In genomic region chr19:13093407-13094284, GRCh38 we compare ENCODE assay signal across 8 cellular contexts. TPM values are rescaled to one million over a fixed set of nuclear protein-coding genes. Genes with fewer than 3 reads are reported as not detected.
A peak's percentile ranks its signal among the peaks of the same experiment; 100 is the strongest.
DNase-seq lines count a peak whose midpoint lies in the region; ATAC-seq and TF ChIP-seq lines count a peak whose summit lies in the region.

No MANE protein-coding gene starts in this region.

- peaks cover 7% of the 10 kb centered on the region for H3K27me3 ChIP-seq in neutrophil
- no peaks in the 10 kb centered on the region for H3K27me3 ChIP-seq in subcutaneous abdominal adipose tissue (ENCODE audit: control insufficient read depth in 5 of 5, insufficient read depth in 4 of 5, low read length in 5 of 5)

- H3K27ac Mint-ChIP-seq in activated T-helper 2 cell treated with anti-CD3 and anti-CD28 coated beads, Interferon-gamma antibody, Interleukin-2, Interleukin-4, amounts not matched to agents 10 μg/mL and 5 μg/mL and 100 μg/mL, durations not matched to agents 14 hours and 24 hours and 36 hours: no peak overlapping the region

- H3K9me3 ChIP-seq in neutrophil (no peaks in the 10 kb centered on the region), subcutaneous abdominal adipose tissue (ENCODE audit: control insufficient read depth in 5 of 5, low read length in 5 of 5) (no peaks in the 10 kb centered on the region)

- H3K4me1 ChIP-seq in neutrophil (ENCODE audit: control insufficient read depth in 1 of 2, insufficient read depth in 1 of 2, low read depth in 1 of 2, low read length in 1 of 2) (peaks cover 32 to 44% of the 10 kb centered on the region in 2 experiments), subcutaneous abdominal adipose tissue (ENCODE audit: control insufficient read depth in 5 of 5, insufficient read depth in 5 of 5, low read length in 5 of 5) (peaks cover 2 to 78% (median 57%) of the 10 kb centered on the region in 5 donors)

- peaks cover 28% of the 10 kb centered on the region for H3K27me3 Mint-ChIP-seq in activated T-helper 2 cell treated with anti-CD3 and anti-CD28 coated beads, Interferon-gamma antibody, Interleukin-2, Interleukin-4, amounts not matched to agents 10 μg/mL and 5 μg/mL and 100 μg/mL, durations not matched to agents 14 hours and 24 hours and 36 hours (ENCODE audit: low read depth)

- H3K4me1 Mint-ChIP-seq in activated T-helper 2 cell treated with anti-CD3 and anti-CD28 coated beads, Interferon-gamma antibody, Interleukin-2, Interleukin-4, amounts not matched to agents 10 μg/mL and 5 μg/mL and 100 μg/mL, durations not matched to agents 14 hours and 24 hours and 36 hours (ENCODE audit: low read depth): peaks cover 22% of the 10 kb centered on the region

- H3K36me3 ChIP-seq in neutrophil: no peaks in the 10 kb centered on the region
- peaks cover 0 to 23% (median 13%) of the 10 kb centered on the region in 5 donors for H3K36me3 ChIP-seq in subcutaneous abdominal adipose tissue (ENCODE audit: control insufficient read depth in 5 of 5, insufficient read depth in 5 of 5, low read length in 5 of 5)

- H3K9ac ChIP-seq in subcutaneous abdominal adipose tissue (ENCODE audit: low read length in 5 of 5): peak overlapping the region in 2 of 5 donors; percentile 48 to 68

- H3K4me3 ChIP-seq in neutrophil (ENCODE audit: low read depth in 1 of 2, low read length in 1 of 2) (peak overlapping the region; percentile 4 to 93), subcutaneous abdominal adipose tissue (ENCODE audit: low read depth in 1 of 5, low read length in 5 of 5) (no peak overlapping the region)

- TF ChIP-seq CTCF in LNCAP (IDR thresholded peaks at IDR 0.05) (peak; percentile 92), neutrophil (IDR thresholded peaks at IDR 0.05) (peak; percentile 93)

- DNase-seq in ELR (ENCODE audit: low read depth): peak; percentile 86
- peak; percentile 81 for DNase-seq in RPMI8226
- peak; percentile 71 for DNase-seq in activated T-helper 2 cell treated with anti-CD3 and anti-CD28 coated beads, Interferon-gamma antibody, Interleukin-2, Interleukin-4, amounts not matched to agents 10 μg/mL and 5 μg/mL and 100 μg/mL, durations not matched to agents 14 hours and 24 hours and 36 hours (ENCODE audit: low spot score)
- DNase-seq in fibroblast of the conjunctiva (ENCODE audit: low read depth): peak; percentile 80

- no peak overlapping the region for H3K4me3 Mint-ChIP-seq in activated T-helper 2 cell treated with anti-CD3 and anti-CD28 coated beads, Interferon-gamma antibody, Interleukin-2, Interleukin-4, amounts not matched to agents 10 μg/mL and 5 μg/mL and 100 μg/mL, durations not matched to agents 14 hours and 24 hours and 36 hours (ENCODE audit: low read depth)

- H3K36me3 Mint-ChIP-seq in activated T-helper 2 cell treated with anti-CD3 and anti-CD28 coated beads, Interferon-gamma antibody, Interleukin-2, Interleukin-4, amounts not matched to agents 10 μg/mL and 5 μg/mL and 100 μg/mL, durations not matched to agents 14 hours and 24 hours and 36 hours (ENCODE audit: low read depth): peaks cover 3% of the 10 kb centered on the region

- H3K27ac ChIP-seq in neutrophil (peak overlapping the region; percentile 99), subcutaneous abdominal adipose tissue (ENCODE audit: low read depth, low read length) (peak overlapping the region; percentile 76)

- no peaks in the 10 kb centered on the region for H3K9me3 Mint-ChIP-seq in activated T-helper 2 cell treated with anti-CD3 and anti-CD28 coated beads, Interferon-gamma antibody, Interleukin-2, Interleukin-4, amounts not matched to agents 10 μg/mL and 5 μg/mL and 100 μg/mL, durations not matched to agents 14 hours and 24 hours and 36 hours

- intact Hi-C loops in activated T-helper 2 cell treated with anti-CD3 and anti-CD28 coated beads, Interferon-gamma antibody, Interleukin-2, Interleukin-4, amounts not matched to agents 10 μg/mL and 5 μg/mL and 100 μg/mL, durations not matched to agents 14 hours and 24 hours and 36 hours (cut with micrococcal nuclease): loop anchor here (1.0 kb wide), 2 partner anchors 32 to 115 kb away; no protein-coding TSS in a partner anchor

- ATAC-seq in HG03135 (IDR thresholded peaks at IDR 0.05; ENCODE audit: unreplicated experiment): no peak

RNA-seq across cellular contexts. Expression of gene LYL1, which starts 9.0 kb away (rescaled TPM):
- 5.5 and 5.6 TPM in 2 replicates for total RNA-seq in activated T-helper 2 cell treated with anti-CD3 and anti-CD28 coated beads, Interferon-gamma antibody, Interleukin-2, Interleukin-4, amounts not matched to agents 10 μg/mL and 5 μg/mL and 100 μg/mL, durations not matched to agents 14 hours and 24 hours and 36 hours

RNA-seq across cellular contexts. Expression of gene TRMT1, which starts 22.9 kb away (rescaled TPM):
- 112 and 116 TPM in 2 replicates for total RNA-seq in activated T-helper 2 cell treated with anti-CD3 and anti-CD28 coated beads, Interferon-gamma antibody, Interleukin-2, Interleukin-4, amounts not matched to agents 10 μg/mL and 5 μg/mL and 100 μg/mL, durations not matched to agents 14 hours and 24 hours and 36 hours

RNA-seq across cellular contexts. Expression of gene NACC1, which starts 24.4 kb away (rescaled TPM):
- total RNA-seq in activated T-helper 2 cell treated with anti-CD3 and anti-CD28 coated beads, Interferon-gamma antibody, Interleukin-2, Interleukin-4, amounts not matched to agents 10 μg/mL and 5 μg/mL and 100 μg/mL, durations not matched to agents 14 hours and 24 hours and 36 hours: 117 and 132 TPM in 2 replicates

RNA-seq across cellular contexts. Expression of gene STX10, which starts 56.5 kb away (rescaled TPM):
- 68.9 and 69.1 TPM in 2 replicates for total RNA-seq in activated T-helper 2 cell treated with anti-CD3 and anti-CD28 coated beads, Interferon-gamma antibody, Interleukin-2, Interleukin-4, amounts not matched to agents 10 μg/mL and 5 μg/mL and 100 μg/mL, durations not matched to agents 14 hours and 24 hours and 36 hours

RNA-seq across cellular contexts. Expression of gene IER2, which starts 56.6 kb away (rescaled TPM):
- 140 and 143 TPM in 2 replicates for total RNA-seq in activated T-helper 2 cell treated with anti-CD3 and anti-CD28 coated beads, Interferon-gamma antibody, Interleukin-2, Interleukin-4, amounts not matched to agents 10 μg/mL and 5 μg/mL and 100 μg/mL, durations not matched to agents 14 hours and 24 hours and 36 hours

Comparison
In these comparisons a context has a peak if more than half of its experiments do, and no peak if none do; other contexts are left out.
1. H3K4me3 ChIP-seq: peak in neutrophil (2 of 2); none in subcutaneous abdominal adipose tissue (0 of 5).
2. Peak in every context shown above with its lines, with median percentiles within 50 percentile points of each other: DNase-seq.